9 cellular contexts compared by ENCODE assay signal in genomic region chr11:128517457-128518230, GRCh38.
DNase-seq lines count a peak whose midpoint lies in the region; ATAC-seq, FAIRE-seq and TF ChIP-seq lines count a peak whose summit lies in the region.
"Had no signal": no experiment of that assay in that cellular context is flagged by ENCODE, and none has a peak within 500 bp of the region (broad histone marks: within the 10 kb centered on the region; RNA-seq: fewer than 3 reads in every experiment).

No MANE protein-coding gene starts in this region.

- H2AFZ ChIP-seq in OCI-LY1 (ENCODE audit: low read length): no peak overlapping the region

- no peak for FAIRE-seq in urothelium cell line (lab: Jason Lieb, UNC)

- H3K9ac ChIP-seq in OCI-LY1 (ENCODE audit: low read length): peak overlapping the region; percentile 96
- peak overlapping the region; percentile 32 for H3K9ac ChIP-seq in rectal smooth muscle tissue (ENCODE audit: low read length)

- no peaks in the 10 kb centered on the region for H3K9me2 ChIP-seq in OCI-LY1 (ENCODE audit: low read depth, low read length)

- H3K9me3 ChIP-seq in OCI-LY1 (ENCODE audit: low read length): no peaks in the 10 kb centered on the region

- TF ChIP-seq CTCF in OCI-LY1 (IDR thresholded peaks at IDR 0.05; ENCODE audit: low read length) (no peak), dorsolateral prefrontal cortex (IDR thresholded peaks at IDR 0.05 in 54 of 56, conservative IDR thresholded peaks at IDR 0.05 in 2 of 56; ENCODE audit: low read depth in 1 of 56, partially characterized antibody in 56 of 56) (no peak)

- H3K79me2 ChIP-seq in OCI-LY1 (ENCODE audit: insufficient read depth, low read length): peaks cover 94% of the 10 kb centered on the region

- in situ Hi-C loops in Caki2 (cut with HindIII; ENCODE audit: low pct_unique_long_range_greater_than_20kb, low sequenced_read_pairs): no loop called here

- H3K4me2 ChIP-seq in OCI-LY1 (ENCODE audit: low read length): peak overlapping the region; percentile 79

- no peaks in the 10 kb centered on the region for H4K20me1 ChIP-seq in OCI-LY1 (ENCODE audit: insufficient read depth, low read length)

- H3K27me3 ChIP-seq in OCI-LY1 (ENCODE audit: insufficient read depth, low read length): no peaks in the 10 kb centered on the region
- H3K27me3 ChIP-seq in dorsolateral prefrontal cortex: no peaks in the 10 kb centered on the region
- H3K27me3 ChIP-seq in rectal smooth muscle tissue (ENCODE audit: control insufficient read depth, insufficient read depth, low read length): no peaks in the 10 kb centered on the region

- peak overlapping the region; percentile 91 for H3K4me3 ChIP-seq in OCI-LY1 (ENCODE audit: low read depth, low read length, poor library complexity, severe bottlenecking)
- peak overlapping the region in 37 of 59 donors; percentile 2 to 90 (median 76) for H3K4me3 ChIP-seq in dorsolateral prefrontal cortex
- H3K4me3 ChIP-seq in rectal smooth muscle tissue (ENCODE audit: low read length): peak overlapping the region; percentile 49

- H3K36me3 ChIP-seq in OCI-LY1 (ENCODE audit: insufficient read depth, low read length) (peaks cover 89% of the 10 kb centered on the region), rectal smooth muscle tissue (ENCODE audit: control insufficient read depth, insufficient read depth, low read length) (peaks cover 5% of the 10 kb centered on the region)

- H3F3A ChIP-seq in OCI-LY1 (ENCODE audit: insufficient read depth, low read length): no peaks in the 10 kb centered on the region

- peaks cover 61% of the 10 kb centered on the region for H3K4me1 ChIP-seq in OCI-LY1 (ENCODE audit: insufficient read depth, low read length, severe bottlenecking)
- peaks cover 4% of the 10 kb centered on the region for H3K4me1 ChIP-seq in rectal smooth muscle tissue (ENCODE audit: control insufficient read depth, insufficient read depth, low read length)

- no peak for ATAC-seq in HG02678 (IDR thresholded peaks at IDR 0.05; ENCODE audit: unreplicated experiment)

- DNase-seq in Caki2 (ENCODE audit: low read depth) (peak; percentile 56), dorsolateral prefrontal cortex (no peak), urothelium cell line (ENCODE audit: low spot score) (no peak), NCI-H526 (lab: John Stamatoyannopoulos, UW) (no peak), NCI-H1436 (lab: John Stamatoyannopoulos, UW) (no peak)
- DNase-seq: Kasumi-1 had no signal

- H3K27ac ChIP-seq in OCI-LY1 (ENCODE audit: low read depth, low read length, poor library complexity, severe bottlenecking): peak overlapping the region; percentile 85
- H3K27ac ChIP-seq in dorsolateral prefrontal cortex: peak overlapping the region in 18 of 59 donors; percentile 5 to 64 (median 25)
- no peak overlapping the region for H3K27ac ChIP-seq in rectal smooth muscle tissue (ENCODE audit: low read depth, low read length)

- intact Hi-C loops in dorsolateral prefrontal cortex (cut with DNase I): no loop called here
